In genomic region chr2:200702646-200703118, GRCh38 we compare ENCODE assay signal across 10 cellular contexts.
DNase-seq lines count a peak whose midpoint lies in the region; ATAC-seq and TF ChIP-seq lines count a peak whose summit lies in the region.
"Had no signal": no experiment of that assay in that cellular context is flagged by ENCODE, and none has a peak within 500 bp of the region (broad histone marks: within the 10 kb centered on the region; RNA-seq: fewer than 3 reads in every experiment).

No MANE protein-coding gene starts in this region.

- H3K27ac ChIP-seq in left lung (no peak overlapping the region), tibial nerve (no peak overlapping the region)

- TF ChIP-seq CTCF in left lung (IDR thresholded peaks at IDR 0.05): no peak
- TF ChIP-seq CTCF in tibial nerve (IDR thresholded peaks at IDR 0.05): no peak

- ATAC-seq in left lung: peak; percentile 46
- ATAC-seq in stimulated activated naive CD8-positive, alpha-beta T cell treated with anti-CD3 and anti-CD28 coated beads, Interleukin-15, Interleukin-2, amounts not matched to agents 100 U/mL and 50 U/mL, for 24 hours: peak; percentile 67

- no peak for TF ChIP-seq POLR2A in tibial nerve (IDR thresholded peaks at IDR 0.05)

- H3K4me3 ChIP-seq in left lung (no peak overlapping the region), tibial nerve (no peak overlapping the region)
- H3K4me3 ChIP-seq: K562 had no signal

- TF ChIP-seq EP300 in tibial nerve (IDR thresholded peaks at IDR 0.05): no peak

- intact Hi-C loops in left lung (cut with DNase I): no loop called here

- no peaks in the 10 kb centered on the region for H3K9me3 ChIP-seq in left lung
- no peaks in the 10 kb centered on the region for H3K9me3 ChIP-seq in tibial nerve

- H3K4me1 ChIP-seq in left lung (no peaks in the 10 kb centered on the region), tibial nerve (no peaks in the 10 kb centered on the region)

- DNase-seq in activated T-cell treated with anti-CD3 and anti-CD28 coated beads for 24 hours (ENCODE audit: low read depth) (peak; percentile 55), activated T-cell treated with anti-CD3 and anti-CD28 coated beads for 48 hours (ENCODE audit: low read depth) (peak; percentile 47), left lung (no peak), midbrain (lab: John Stamatoyannopoulos, UW) (no peak), hippocampal formation (lab: John Stamatoyannopoulos, UW) (no peak), tibial nerve (ENCODE audit: low spot score in 2 of 2) (no peak)
- no peak for DNase-seq in activated T-cell treated with anti-CD3 and anti-CD28 coated beads, Interleukin-2, amount 50 U/mL, for 1 hour
- DNase-seq in stimulated activated naive CD8-positive, alpha-beta T cell treated with anti-CD3 and anti-CD28 coated beads, Interleukin-15, Interleukin-2, amounts not matched to agents 100 U/mL and 50 U/mL, for 24 hours: peak; percentile 39
- DNase-seq: nephron progenitor cell had no signal

- H3K27me3 ChIP-seq in left lung (no peaks in the 10 kb centered on the region), tibial nerve (no peaks in the 10 kb centered on the region)

- H3K36me3 ChIP-seq in left lung: no peaks in the 10 kb centered on the region
- H3K36me3 ChIP-seq in tibial nerve: no peaks in the 10 kb centered on the region

- 85 to 88% methylated on average over 4 of the region's 4 CpGs for WGBS in tibial nerve, 2 donors

Comparison
In these comparisons a context has a peak if more than half of its experiments do, and no peak if none do; other contexts are left out.
1. DNase-seq: peak in activated T-cell treated with anti-CD3 and anti-CD28 coated beads for 24 hours (single experiment), activated T-cell treated with anti-CD3 and anti-CD28 coated beads for 48 hours (single experiment) and stimulated activated naive CD8-positive, alpha-beta T cell treated with anti-CD3 and anti-CD28 coated beads, Interleukin-15, Interleukin-2, amounts not matched to agents 100 U/mL and 50 U/mL, for 24 hours (single experiment); none in activated T-cell treated with anti-CD3 and anti-CD28 coated beads, Interleukin-2, amount 50 U/mL, for 1 hour (single experiment), left lung (0 of 2), midbrain (single experiment), hippocampal formation (0 of 2) and tibial nerve (0 of 2).